2 cellular contexts compared by ENCODE assay signal in the genomic region with DNA sequence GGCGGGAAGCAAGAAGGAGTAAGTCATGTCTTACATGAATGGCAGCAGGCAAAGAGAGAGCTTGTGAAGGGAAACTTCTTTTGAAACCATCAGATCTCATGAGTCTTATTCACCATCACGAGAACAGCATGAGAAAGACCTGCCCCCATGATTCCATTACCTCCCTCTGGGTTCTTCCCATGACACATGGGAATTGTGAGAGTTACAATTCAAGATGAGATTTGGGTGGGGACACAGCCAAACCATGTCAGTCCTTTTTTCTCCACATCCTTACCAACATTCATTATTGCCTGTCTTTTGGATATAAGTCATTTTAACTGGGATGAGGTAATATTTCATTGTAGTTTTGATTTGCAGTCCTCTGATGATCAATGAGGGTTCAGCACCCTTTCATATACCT.
TF ChIP-seq lines count a peak whose summit lies in the region.

No MANE protein-coding gene starts in this region.

TF ChIP-seq in HCT116, 20 proteins besides CTCF, POLR2A, EP300 and RAD21 (continued from another document):
- TF ChIP-seq YY1 (IDR thresholded peaks at IDR 0.05; ENCODE audit: extremely low read depth, insufficient replicate concordance, low read depth, low read length) (no peak), SIN3A (IDR thresholded peaks at IDR 0.05; ENCODE audit: low read depth) (no peak), ELF1 (IDR thresholded peaks at IDR 0.05; ENCODE audit: borderline replicate concordance, low read depth) (no peak), ZNF274 (IDR thresholded peaks at IDR 0.05; ENCODE audit: low read depth, low read length) (no peak)
- TF ChIP-seq, protein P1, sequence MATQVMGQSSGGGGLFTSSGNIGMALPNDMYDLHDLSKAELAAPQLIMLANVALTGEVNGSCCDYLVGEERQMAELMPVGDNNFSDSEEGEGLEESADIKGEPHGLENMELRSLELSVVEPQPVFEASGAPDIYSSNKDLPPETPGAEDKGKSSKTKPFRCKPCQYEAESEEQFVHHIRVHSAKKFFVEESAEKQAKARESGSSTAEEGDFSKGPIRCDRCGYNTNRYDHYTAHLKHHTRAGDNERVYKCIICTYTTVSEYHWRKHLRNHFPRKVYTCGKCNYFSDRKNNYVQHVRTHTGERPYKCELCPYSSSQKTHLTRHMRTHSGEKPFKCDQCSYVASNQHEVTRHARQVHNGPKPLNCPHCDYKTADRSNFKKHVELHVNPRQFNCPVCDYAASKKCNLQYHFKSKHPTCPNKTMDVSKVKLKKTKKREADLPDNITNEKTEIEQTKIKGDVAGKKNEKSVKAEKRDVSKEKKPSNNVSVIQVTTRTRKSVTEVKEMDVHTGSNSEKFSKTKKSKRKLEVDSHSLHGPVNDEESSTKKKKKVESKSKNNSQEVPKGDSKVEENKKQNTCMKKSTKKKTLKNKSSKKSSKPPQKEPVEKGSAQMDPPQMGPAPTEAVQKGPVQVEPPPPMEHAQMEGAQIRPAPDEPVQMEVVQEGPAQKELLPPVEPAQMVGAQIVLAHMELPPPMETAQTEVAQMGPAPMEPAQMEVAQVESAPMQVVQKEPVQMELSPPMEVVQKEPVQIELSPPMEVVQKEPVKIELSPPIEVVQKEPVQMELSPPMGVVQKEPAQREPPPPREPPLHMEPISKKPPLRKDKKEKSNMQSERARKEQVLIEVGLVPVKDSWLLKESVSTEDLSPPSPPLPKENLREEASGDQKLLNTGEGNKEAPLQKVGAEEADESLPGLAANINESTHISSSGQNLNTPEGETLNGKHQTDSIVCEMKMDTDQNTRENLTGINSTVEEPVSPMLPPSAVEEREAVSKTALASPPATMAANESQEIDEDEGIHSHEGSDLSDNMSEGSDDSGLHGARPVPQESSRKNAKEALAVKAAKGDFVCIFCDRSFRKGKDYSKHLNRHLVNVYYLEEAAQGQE (IDR thresholded peaks at IDR 0.05; ENCODE audit: low read depth) = no peak

TF ChIP-seq in endothelial cell of umbilical vein, 7 proteins besides CTCF, POLR2A, EP300 and RAD21 (continued from another document):
- TF ChIP-seq, protein P2, sequence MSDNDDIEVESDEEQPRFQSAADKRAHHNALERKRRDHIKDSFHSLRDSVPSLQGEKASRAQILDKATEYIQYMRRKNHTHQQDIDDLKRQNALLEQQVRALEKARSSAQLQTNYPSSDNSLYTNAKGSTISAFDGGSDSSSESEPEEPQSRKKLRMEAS (IDR thresholded peaks at IDR 0.05; ENCODE audit: insufficient read depth, insufficient read length) = no peak
